Comparison of ENCODE assay signal across 21 cellular contexts in genomic region chr4:147334478-147334877, GRCh38.
DNase-seq lines count a peak whose midpoint lies in the region; ATAC-seq and TF ChIP-seq lines count a peak whose summit lies in the region.
"Had no signal": no experiment of that assay in that cellular context is flagged by ENCODE, and none has a peak within 500 bp of the region (broad histone marks: within the 10 kb centered on the region; RNA-seq: fewer than 3 reads in every experiment).

No MANE protein-coding gene starts in this region.

- peak; percentile 93 for ATAC-seq in left colon
- no peak for ATAC-seq in esophagus mucosa
- ATAC-seq: CD8-positive, alpha-beta T cell; stimulated activated naive B cell treated with anti-CD40 and anti-IgM and Interleukin-4, amounts not matched to agents 10 μg/mL and 1 μg/mL and 100 μg/mL, for 72 hours had no signal

- no peaks in the 10 kb centered on the region for H3K36me3 ChIP-seq in ACC112 (ENCODE audit: insufficient read depth, low read length)
- H3K36me3 ChIP-seq: cardiac muscle cell, upper lobe of left lung had no signal

- H3K79me2 ChIP-seq in ACC112 (ENCODE audit: control insufficient read depth, insufficient read depth, low read length, unreplicated experiment), result no peaks in the 10 kb centered on the region

- H2AFZ ChIP-seq in ACC112 (ENCODE audit: low read length, unreplicated experiment), result peak overlapping the region; percentile 17

- H3K4me1 ChIP-seq in ACC112 (ENCODE audit: control insufficient read depth, insufficient read depth, low read length, unreplicated experiment), result peaks cover 20% of the 10 kb centered on the region

- H3K4me3 ChIP-seq in ACC112 (ENCODE audit: low read depth, low read length), result no peak overlapping the region
- no peak overlapping the region for H3K4me3 ChIP-seq in choroid plexus epithelial cell (ENCODE audit: low read depth, low read length)
- H3K4me3 ChIP-seq: cardiac muscle cell, upper lobe of left lung had no signal

- H3K27me3 ChIP-seq in ACC112 (ENCODE audit: insufficient read depth, low read length), result no peaks in the 10 kb centered on the region
- H3K27me3 ChIP-seq: cardiac muscle cell, upper lobe of left lung had no signal

- no peak overlapping the region; the same call in 1 of the 2 replicates for H3K27ac ChIP-seq in ACC112 (ENCODE audit: low read depth, low read length)
- H3K27ac ChIP-seq: cardiac muscle cell, upper lobe of left lung had no signal

- DNase-seq in M059J (ENCODE audit: low read depth) (peak; percentile 65), choroid plexus epithelial cell (ENCODE audit: low read depth) (peak; percentile 58), left colon (no peak), posterior cingulate gyrus (no peak), SIG-M5 treated with dmso at 0.1 percent for 504 hours (lab: John Stamatoyannopoulos, UW; ENCODE audit: unreplicated experiment) (no peak)
- DNase-seq in activated effector memory CD4-positive, alpha-beta T cell treated with anti-CD3 and anti-CD28 coated beads, Interleukin-2, amount 50 U/mL, for 16 hours, result no peak
- DNase-seq: ACHN; activated CD4-positive, alpha-beta T cell treated with anti-CD3 and anti-CD28 coated beads for 48 hours; activated naive CD4-positive, alpha-beta T cell treated with Interleukin-2 at 50 U/mL for 16 hours; CD8-positive, alpha-beta T cell; islet precursor cell; NCI-H1105 treated with DMSO at 0.1 percent for 48 hours; NCI-H2227 treated with DMSO at 0.1 percent for 48 hours; occipital lobe; SIG-M5; stimulated activated naive B cell treated with anti-CD40 and anti-IgM and Interleukin-4, amounts not matched to agents 10 μg/mL and 1 μg/mL and 100 μg/mL, for 72 hours; T1000; upper lobe of left lung had no signal

- intact Hi-C loops in left colon (cut with DNase I, micrococcal nuclease), result no loop called here
- intact Hi-C loops in posterior cingulate gyrus (cut with DNase I), result no loop called here

- no peak for TF ChIP-seq CTCF in choroid plexus epithelial cell (conservative IDR thresholded peaks at IDR 0.05; ENCODE audit: low read depth, low read length)

Comparison
In these comparisons a context has a peak if more than half of its experiments do, and no peak if none do; other contexts are left out.
1. DNase-seq: peak in M059J (single experiment) and choroid plexus epithelial cell (single experiment); none in left colon (0 of 2), posterior cingulate gyrus (0 of 10), activated effector memory CD4-positive, alpha-beta T cell treated with anti-CD3 and anti-CD28 coated beads, Interleukin-2, amount 50 U/mL, for 16 hours (single experiment) and SIG-M5 treated with dmso at 0.1 percent for 504 hours (single experiment).